14 cellular contexts compared by ENCODE assay signal in genomic region chr3:183579967-183580720, GRCh38. TPM values are rescaled to one million over a fixed set of nuclear protein-coding genes. Genes with fewer than 3 reads are reported as not detected.
DNase-seq lines count a peak whose midpoint lies in the region; ATAC-seq, FAIRE-seq and TF ChIP-seq lines count a peak whose summit lies in the region.
"Had no signal": no experiment of that assay in that cellular context is flagged by ENCODE, and none has a peak within 500 bp of the region (broad histone marks: within the 10 kb centered on the region; RNA-seq: fewer than 3 reads in every experiment).

No MANE protein-coding gene starts in this region.

- H3K27me3 ChIP-seq in MM.1S (replicated peaks; ENCODE audit: insufficient read depth, low read length): no peaks in the 10 kb centered on the region
- H3K27me3 ChIP-seq in testis: no peaks in the 10 kb centered on the region
- H3K27me3 ChIP-seq: dorsolateral prefrontal cortex, right lobe of liver, thyroid gland had no signal

- no peak for DNase-seq in MM.1S
- peak; percentile 51 for DNase-seq in fibroblast of peridontal ligament (ENCODE audit: extremely low read depth)
- no peak for DNase-seq in mucosa of descending colon
- peak; percentile 83 for DNase-seq in testis
- no peak for DNase-seq in NCI-H446 treated with DMSO at 0.1 percent for 48 hours (lab: John Stamatoyannopoulos, UW)
- no peak for DNase-seq in cerebellum (ENCODE audit: low spot score)
- no peak for DNase-seq in urothelium cell line (ENCODE audit: low spot score)
- DNase-seq: dorsolateral prefrontal cortex, MV-4-11, NCI-H510A treated with DMSO at 0.1 percent for 48 hours, right lobe of liver, SHP77, thyroid gland had no signal

- peak overlapping the region; percentile 39; the same call in 1 of the 2 replicates for H2AFZ ChIP-seq in MM.1S (ENCODE audit: low read length)

- H3K9me2 ChIP-seq in MM.1S (replicated peaks; ENCODE audit: insufficient read depth, low read length): no peaks in the 10 kb centered on the region

- H3K9ac ChIP-seq in MM.1S (ENCODE audit: low read length): no peak overlapping the region

- TF ChIP-seq CTCF in MM.1S (IDR thresholded peaks at IDR 0.05; ENCODE audit: low read length) (no peak), mucosa of descending colon (IDR thresholded peaks at IDR 0.05) (no peak), testis (IDR thresholded peaks at IDR 0.05) (no peak)

- ATAC-seq in mucosa of descending colon: peak; percentile 10

- H3K27ac ChIP-seq in MM.1S (ENCODE audit: low read length) (no peak overlapping the region), testis (peak overlapping the region; percentile 42 to 65)
- H3K27ac ChIP-seq: right lobe of liver, thyroid gland had no signal

- no peak for TF ChIP-seq POLR2A in testis (IDR thresholded peaks at IDR 0.05)

- H3K4me3 ChIP-seq in MM.1S (ENCODE audit: low read length) (peak overlapping the region; percentile 24; the same call in 1 of the 2 replicates), mucosa of descending colon (no peak overlapping the region), testis (no peak overlapping the region)
- H3K4me3 ChIP-seq: right lobe of liver, thyroid gland had no signal

- no peaks in the 10 kb centered on the region for H4K20me1 ChIP-seq in MM.1S (ENCODE audit: insufficient read depth, low read length)

- intact Hi-C loops in mucosa of descending colon (cut with DNase I, micrococcal nuclease) (no loop called here), testis (cut with DNase I; ENCODE audit: low total_unique reads) (no loop called here)

- WGBS in testis, 2 donors: 12 to 16% methylated on average over 17 of the region's 17 CpGs

- no peaks in the 10 kb centered on the region for H3K9me3 ChIP-seq in MM.1S (replicated peaks; ENCODE audit: insufficient read depth, low read length)
- H3K9me3 ChIP-seq in mucosa of descending colon: no peaks in the 10 kb centered on the region
- H3K9me3 ChIP-seq in testis: no peaks in the 10 kb centered on the region
- H3K9me3 ChIP-seq: right lobe of liver, thyroid gland had no signal

- peak overlapping the region; percentile 57; the same call in 1 of the 2 replicates for H3K4me2 ChIP-seq in MM.1S (ENCODE audit: low read depth, low read length)

- H3K36me3 ChIP-seq in MM.1S (replicated peaks; ENCODE audit: insufficient read depth, low read length): no peaks in the 10 kb centered on the region
- no peaks in the 10 kb centered on the region for H3K36me3 ChIP-seq in mucosa of descending colon (ENCODE audit: low read depth)
- no peaks in the 10 kb centered on the region for H3K36me3 ChIP-seq in testis (ENCODE audit: low read depth, missing control alignments)
- H3K36me3 ChIP-seq: right lobe of liver, thyroid gland had no signal

- no peak for FAIRE-seq in urothelium cell line (lab: Jason Lieb, UNC)
- FAIRE-seq: H1 had no signal

- H3F3A ChIP-seq in MM.1S (ENCODE audit: insufficient read depth, low read length): no peaks in the 10 kb centered on the region

- H3K79me2 ChIP-seq in MM.1S (ENCODE audit: low read length): no peaks in the 10 kb centered on the region

- H3K4me1 ChIP-seq in MM.1S (ENCODE audit: low read length): no peaks in the 10 kb centered on the region
- H3K4me1 ChIP-seq in mucosa of descending colon (ENCODE audit: low read depth): peaks cover 3% of the 10 kb centered on the region
- H3K4me1 ChIP-seq in testis: peaks cover 33% of the 10 kb centered on the region

RNA-seq across cellular contexts. Expression of gene KLHL6, which starts 24.6 kb away (rescaled TPM):
- 1 to 10 TPM; 1.9 to 3.0 (median 1.9) TPM for total RNA-seq in mucosa of descending colon
- 1 to 10 TPM in 1 of 2 donors, under 1 TPM in 1; 0.55 to 1.5 TPM for total RNA-seq in testis
- polyA plus RNA-seq in testis (ENCODE audit: insufficient read depth, low read depth, low replicate concordance): 1.4 TPM
- total RNA-seq in cerebellum: 1.3 TPM
- total RNA-seq: H1 had no signal

RNA-seq across cellular contexts. Expression of gene KLHL24, which starts 55.3 kb away (rescaled TPM):
- total RNA-seq in mucosa of descending colon: 10 to 100 TPM; 45.3 to 99.2 (median 69.9) TPM
- total RNA-seq in testis: 10 to 100 TPM; 44.6 to 56.5 TPM
- polyA plus RNA-seq in testis (ENCODE audit: insufficient read depth, low read depth, low replicate concordance): 17.1 TPM
- total RNA-seq in cerebellum: 138 TPM

Comparison
In these comparisons a context has a peak if more than half of its experiments do, and no peak if none do; other contexts are left out.
1. DNase-seq: peak in fibroblast of peridontal ligament (single experiment) and testis (single experiment); none in MM.1S (single experiment), mucosa of descending colon (0 of 3), NCI-H446 treated with DMSO at 0.1 percent for 48 hours (single experiment), cerebellum (single experiment) and urothelium cell line (single experiment).